ENCODE assay signal across 1 cellular context in genomic region chr16:55759983-55760664, GRCh38.
TF ChIP-seq lines count a peak whose summit lies in the region.

No MANE protein-coding gene starts in this region.

TF ChIP-seq in H1, 55 proteins besides CTCF, POLR2A, EP300 and RAD21:
- TF ChIP-seq SIRT6 (IDR thresholded peaks at IDR 0.05; ENCODE audit: low read length) (no peak), EZH2 (IDR thresholded peaks at IDR 0.05; ENCODE audit: low read depth, low read length, severe bottlenecking) (no peak), CREB1 (IDR thresholded peaks at IDR 0.05) (no peak), KDM5A (IDR thresholded peaks at IDR 0.05; ENCODE audit: low read length) (no peak), SIX5 (IDR thresholded peaks at IDR 0.05; ENCODE audit: low read depth, low read length) (no peak), MAFK (IDR thresholded peaks at IDR 0.05; ENCODE audit: low read depth, low read length) (no peak), CBX8 (IDR thresholded peaks at IDR 0.05; ENCODE audit: borderline replicate concordance, low read depth, low read length) (no peak), HDAC6 (IDR thresholded peaks at IDR 0.05; ENCODE audit: low read depth, low read length) (no peak), EGR1 (IDR thresholded peaks at IDR 0.05; ENCODE audit: borderline replicate concordance, low read depth, low read length) (no peak), SIN3A (conservative IDR thresholded peaks at IDR 0.05 in 1 of 2, IDR thresholded peaks at IDR 0.05 in 1 of 2; ENCODE audit: low read depth in 1 of 2, low read length in 2 of 2) (no peak), ASH2L (IDR thresholded peaks at IDR 0.05; ENCODE audit: low read length) (no peak), RNF2 (IDR thresholded peaks at IDR 0.05; ENCODE audit: borderline replicate concordance, low read depth, low read length, missing control alignments, poor library complexity, severe bottlenecking) (no peak), TAF1 (IDR thresholded peaks at IDR 0.05; ENCODE audit: low read depth, low read length) (no peak), POLR2AphosphoS5 (IDR thresholded peaks at IDR 0.05; ENCODE audit: low read depth, low read length) (no peak), SP2 (IDR thresholded peaks at IDR 0.05; ENCODE audit: low read length) (no peak), GTF2F1 (IDR thresholded peaks at IDR 0.05; ENCODE audit: borderline replicate concordance, low read depth, low read length) (no peak), BRCA1 (IDR thresholded peaks at IDR 0.05; ENCODE audit: low read depth, low read length) (no peak), CBX5 (IDR thresholded peaks at IDR 0.05; ENCODE audit: low read depth, low read length) (no peak), MAX (IDR thresholded peaks at IDR 0.05) (no peak)
- TF ChIP-seq, protein P1, sequence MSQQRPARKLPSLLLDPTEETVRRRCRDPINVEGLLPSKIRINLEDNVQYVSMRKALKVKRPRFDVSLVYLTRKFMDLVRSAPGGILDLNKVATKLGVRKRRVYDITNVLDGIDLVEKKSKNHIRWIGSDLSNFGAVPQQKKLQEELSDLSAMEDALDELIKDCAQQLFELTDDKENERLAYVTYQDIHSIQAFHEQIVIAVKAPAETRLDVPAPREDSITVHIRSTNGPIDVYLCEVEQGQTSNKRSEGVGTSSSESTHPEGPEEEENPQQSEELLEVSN (IDR thresholded peaks at IDR 0.05) = no peak
